ENCODE assay signal across 13 cellular contexts in the genomic region with DNA sequence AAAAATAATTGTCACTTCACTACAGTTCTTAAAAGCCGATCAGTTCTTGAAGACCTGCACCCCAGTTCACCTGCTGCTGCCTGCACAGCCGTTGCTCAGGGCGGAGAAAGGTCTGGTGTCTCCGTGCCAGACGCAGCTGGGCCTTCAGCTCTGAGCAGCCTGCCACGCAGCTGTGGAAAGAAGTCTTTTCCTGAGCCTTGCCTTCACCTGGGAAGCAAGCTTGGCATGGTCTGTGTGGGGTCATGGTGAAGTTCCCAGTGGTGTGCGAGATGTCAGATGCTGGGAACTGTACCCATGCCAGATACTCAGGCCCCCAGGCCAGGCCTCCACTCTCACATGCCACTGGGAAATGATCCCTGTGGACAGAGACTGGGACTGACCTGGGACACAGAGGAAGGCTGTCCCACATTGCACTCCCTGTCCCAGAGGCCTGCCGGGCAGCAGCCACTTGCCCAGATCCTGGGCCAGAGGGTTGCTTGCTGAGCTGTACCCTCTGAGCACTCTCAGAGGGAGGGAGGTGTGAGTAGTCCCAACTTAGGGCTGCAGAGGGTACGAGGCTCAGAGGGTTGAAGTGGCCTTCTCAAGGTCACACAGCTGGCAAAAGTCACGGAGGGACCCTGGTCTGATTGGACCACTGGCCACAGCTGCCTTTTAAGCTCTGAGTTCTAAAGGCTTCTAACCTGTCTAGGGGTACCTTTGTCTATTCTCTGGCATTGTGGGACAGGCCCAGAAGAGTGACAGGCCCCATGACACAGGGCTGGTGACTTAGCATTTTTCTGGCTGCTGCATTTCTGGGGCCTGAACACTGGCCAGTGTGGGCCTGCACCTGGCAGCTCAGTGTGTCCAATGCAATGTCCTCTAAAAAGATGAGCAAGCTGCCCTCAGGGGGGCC. TPM values are rescaled to one million over a fixed set of nuclear protein-coding genes. Genes with fewer than 3 reads are reported as not detected.
DNase-seq lines count a peak whose midpoint lies in the region; ATAC-seq, FAIRE-seq and TF ChIP-seq lines count a peak whose summit lies in the region.
"Had no signal": no experiment of that assay in that cellular context is flagged by ENCODE, and none has a peak within 500 bp of the region (broad histone marks: within the 10 kb centered on the region; RNA-seq: fewer than 3 reads in every experiment).

No MANE protein-coding gene starts in this region.

- no peaks in the 10 kb centered on the region for H3K9me3 Mint-ChIP-seq in activated CD4-positive, alpha-beta T cell treated with anti-CD3 and anti-CD28 coated beads for 36 hours (ENCODE audit: low read depth)

- H3K27ac Mint-ChIP-seq in activated CD4-positive, alpha-beta T cell treated with anti-CD3 and anti-CD28 coated beads for 36 hours = peak overlapping the region; percentile 38

- no peaks in the 10 kb centered on the region for H3K9me3 ChIP-seq in RWPE2 (ENCODE audit: severe bottlenecking)
- H3K9me3 ChIP-seq in left ventricle myocardium inferior (replicated peaks) = no peaks in the 10 kb centered on the region
- H3K9me3 ChIP-seq: HAP-1 had no signal

- H3K4me3 Mint-ChIP-seq in activated CD4-positive, alpha-beta T cell treated with anti-CD3 and anti-CD28 coated beads for 36 hours = no peak overlapping the region

- H3K4me1 ChIP-seq in RWPE2 (ENCODE audit: insufficient read depth, poor library complexity, severe bottlenecking) (peaks cover 9% of the 10 kb centered on the region), left ventricle myocardium inferior (peaks cover 58% of the 10 kb centered on the region)
- H3K4me1 ChIP-seq: HAP-1 had no signal

- CTCF ChIA-PET in activated CD4-positive, alpha-beta T cell treated with anti-CD3 and anti-CD28 coated beads for 36 hours (lab: Charles Lee) = interaction anchor here (1.2 to 1.3 kb wide), 3 partner anchors 8 to 54 kb away, joined by 3 to 4 read pairs (median 4); no protein-coding TSS in a partner anchor

- H3K27ac ChIP-seq in RWPE2 (ENCODE audit: poor library complexity, severe bottlenecking) = no peak overlapping the region
- H3K27ac ChIP-seq in left ventricle myocardium inferior (replicated peaks) = peak overlapping the region; percentile 81
- H3K27ac ChIP-seq: HL-60 had no signal

- peaks cover 21% of the 10 kb centered on the region for H3K36me3 Mint-ChIP-seq in activated CD4-positive, alpha-beta T cell treated with anti-CD3 and anti-CD28 coated beads for 36 hours (ENCODE audit: low read depth)

- no peak for DNase-seq in activated CD4-positive, alpha-beta T cell treated with anti-CD3 and anti-CD28 coated beads for 36 hours
- DNase-seq in activated CD4-positive, alpha-beta T cell treated with anti-CD3 and anti-CD28 coated beads for 4 hours = no peak
- DNase-seq in RWPE2 (ENCODE audit: low spot score) (no peak), left ventricle myocardium inferior (peak; percentile 13), posterior vena cava (ENCODE audit: low spot score) (peak; percentile 65), GM19239 (ENCODE audit: insufficient read length, low spot score) (no peak), dedifferentiated amniotic fluid mesenchymal stem cell (ENCODE audit: extremely low spot score) (no peak)
- DNase-seq: effector CD4-positive, alpha-beta T cell had no signal

- H3K27me3 Mint-ChIP-seq in activated CD4-positive, alpha-beta T cell treated with anti-CD3 and anti-CD28 coated beads for 36 hours = no peaks in the 10 kb centered on the region

- no peak for FAIRE-seq in GM19239 (lab: Jason Lieb, UNC)
- FAIRE-seq: A204.1 had no signal

- intact Hi-C loops in activated CD4-positive, alpha-beta T cell treated with anti-CD3 and anti-CD28 coated beads for 36 hours (cut with DNase I, micrococcal nuclease) = no loop called here
- intact Hi-C loops in left ventricle myocardium inferior (cut with micrococcal nuclease) = no loop called here
- intact Hi-C loops in posterior vena cava (cut with DNase I) = no loop called here

- ATAC-seq in activated CD4-positive, alpha-beta T cell treated with anti-CD3 and anti-CD28 coated beads for 36 hours = no peak
- ATAC-seq in RWPE2 (ENCODE audit: low read depth) = peak; percentile 21; the same call in 2 of the 3 replicates
- no peak for ATAC-seq in GM21717 (IDR thresholded peaks at IDR 0.05; ENCODE audit: unreplicated experiment)

- POLR2A ChIA-PET in activated CD4-positive, alpha-beta T cell treated with anti-CD3 and anti-CD28 coated beads for 36 hours (lab: Charles Lee) = interaction anchor here (0.9 kb wide), 1 partner anchor 10 kb away, joined by 3 read pairs; no protein-coding TSS in a partner anchor

- no peak for TF ChIP-seq CTCF in RWPE2 (IDR thresholded peaks at IDR 0.05; ENCODE audit: poor library complexity, severe bottlenecking)
- no peak for TF ChIP-seq CTCF in left ventricle myocardium inferior (IDR thresholded peaks at IDR 0.05; ENCODE audit: borderline replicate concordance)

- peaks cover 12% of the 10 kb centered on the region for H3K36me3 ChIP-seq in RWPE2 (ENCODE audit: low read depth)
- H3K36me3 ChIP-seq in left ventricle myocardium inferior = peaks cover 45% of the 10 kb centered on the region
- H3K36me3 ChIP-seq: HAP-1 had no signal

- no peak overlapping the region for H3K4me3 ChIP-seq in RWPE2 (ENCODE audit: severe bottlenecking)
- no peak overlapping the region for H3K4me3 ChIP-seq in left ventricle myocardium inferior
- H3K4me3 ChIP-seq: HAP-1, smooth muscle cell had no signal

- H3K4me1 Mint-ChIP-seq in activated CD4-positive, alpha-beta T cell treated with anti-CD3 and anti-CD28 coated beads for 36 hours = peaks cover 40% of the 10 kb centered on the region

- H3K27me3 ChIP-seq in RWPE2 (ENCODE audit: insufficient read depth, poor library complexity, severe bottlenecking) (no peaks in the 10 kb centered on the region), left ventricle myocardium inferior (ENCODE audit: low read depth) (no peaks in the 10 kb centered on the region)

RNA-seq across cellular contexts. Expression of a gene that starts 55.4 kb away (rescaled TPM):
- total RNA-seq in activated CD4-positive, alpha-beta T cell treated with anti-CD3 and anti-CD28 coated beads for 36 hours = 100 to 1,000 TPM; 147 to 212 TPM
- total RNA-seq in left ventricle myocardium inferior (62.3 TPM), posterior vena cava (10 to 100 TPM; 49.6 to 97.8 TPM)

Comparison
In these comparisons a context has a peak if more than half of its experiments do, and no peak if none do; other contexts are left out.
1. DNase-seq: peak in left ventricle myocardium inferior (single experiment) and posterior vena cava (single experiment); none in activated CD4-positive, alpha-beta T cell treated with anti-CD3 and anti-CD28 coated beads for 36 hours (single experiment), activated CD4-positive, alpha-beta T cell treated with anti-CD3 and anti-CD28 coated beads for 4 hours (0 of 2), RWPE2 (single experiment), GM19239 (single experiment) and dedifferentiated amniotic fluid mesenchymal stem cell (single experiment).